Comparison of ENCODE assay signal across 19 cellular contexts in the genomic region with DNA sequence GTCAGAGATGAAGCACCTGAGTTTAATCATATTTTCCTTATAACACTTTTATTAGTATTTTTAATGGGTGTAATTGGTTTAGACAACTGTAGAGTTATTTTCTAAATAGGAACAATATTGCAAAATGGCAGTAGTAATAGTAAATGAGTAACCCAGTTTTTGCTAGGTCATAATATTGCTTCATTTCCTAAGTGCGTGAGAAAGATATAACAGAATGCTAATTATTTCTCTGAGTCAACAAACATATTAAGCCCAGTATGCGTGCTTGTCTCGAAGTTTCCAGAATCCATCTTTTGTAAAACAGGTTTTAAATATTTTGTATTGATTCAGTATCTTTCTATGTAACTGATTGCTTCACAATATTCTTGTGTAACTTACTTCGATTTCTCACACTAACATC.
DNase-seq lines count a peak whose midpoint lies in the region; ATAC-seq, FAIRE-seq and TF ChIP-seq lines count a peak whose summit lies in the region.
"Had no signal": no experiment of that assay in that cellular context is flagged by ENCODE, and none has a peak within 500 bp of the region (broad histone marks: within the 10 kb centered on the region; RNA-seq: fewer than 3 reads in every experiment).

No MANE protein-coding gene starts in this region.

- TF ChIP-seq POLR2A in HepG2 (IDR thresholded peaks at IDR 0.05; ENCODE audit: insufficient read depth in 1 of 2, low read depth in 2 of 2, low read length in 2 of 2), result no peak

- H2BK5ac ChIP-seq in H9 (ENCODE audit: insufficient read length, low read length), result no peak overlapping the region

- no peak overlapping the region for H3K18ac ChIP-seq in H9 (ENCODE audit: insufficient read length, low read depth, low read length)

- H3K79me2 ChIP-seq in HepG2 (ENCODE audit: insufficient read depth, low read length) (no peaks in the 10 kb centered on the region), H9 (ENCODE audit: insufficient read depth, low read length) (no peaks in the 10 kb centered on the region; the same call in 1 of the 2 replicates)

- H3K14ac ChIP-seq in H9 (ENCODE audit: insufficient read depth, low read length), result no peak overlapping the region

- in situ Hi-C loops in HepG2 (cut with HindIII; ENCODE audit: extremely low pct_ligation_motif_present, low pct_unique_long_range_greater_than_20kb), result no loop called here

- TF ChIP-seq CTCF in BJ (IDR thresholded peaks at IDR 0.05; ENCODE audit: insufficient read depth, low read depth, low read length) (no peak), cardiac fibroblast (IDR thresholded peaks at IDR 0.05; ENCODE audit: low read depth, low read length) (no peak), HepG2 (CRISPR knock-in tag; IDR thresholded peaks at IDR 0.05) (no peak), H9 (conservative IDR thresholded peaks at IDR 0.05) (no peak)

- no peak overlapping the region for H4K91ac ChIP-seq in H9 (ENCODE audit: insufficient read length, low read depth, low read length)

- no peak overlapping the region for H3K27ac Mint-ChIP-seq in H9
- H3K27ac Mint-ChIP-seq: activated CD8-positive, alpha-beta T cell treated with anti-CD3 and anti-CD28 coated beads, Interleukin-2, amount 10 ng/mL, durations not matched to agents 7 days and 5 days; B cell; effector memory CD8-positive, alpha-beta T cell; stimulated activated naive CD8-positive, alpha-beta T cell treated with anti-CD3 and anti-CD28 coated beads, Interleukin-15, amount 100 ng/mL, for 72 hours had no signal

- H2AK5ac ChIP-seq in H9 (ENCODE audit: insufficient read length, low read length), result no peak overlapping the region

- H2BK20ac ChIP-seq in H9 (ENCODE audit: low read depth, low read length, poor library complexity, severe bottlenecking), result no peak overlapping the region

- H3K27me3 ChIP-seq in BJ (ENCODE audit: control insufficient read depth, insufficient read depth, low read length) (no peaks in the 10 kb centered on the region), HepG2 (ENCODE audit: control insufficient read depth in 1 of 2, insufficient read depth in 2 of 2, low read length in 2 of 2) (no peaks in the 10 kb centered on the region), H9 (ENCODE audit: insufficient read depth, low read length) (no peaks in the 10 kb centered on the region)
- H3K27me3 ChIP-seq: vagina had no signal

- no peaks in the 10 kb centered on the region for H3K23me2 ChIP-seq in H9 (ENCODE audit: insufficient read length, low read depth, low read length, poor library complexity, severe bottlenecking)

- no peak overlapping the region for H3K27ac ChIP-seq in HepG2 (ENCODE audit: extremely low read length, insufficient read depth, low read length)
- H3K27ac ChIP-seq in H9 (ENCODE audit: insufficient read length, low read depth, low read length), result no peak overlapping the region
- H3K27ac ChIP-seq: vagina, WERI-Rb-1 had no signal

- intact Hi-C loops in HepG2 (cut with micrococcal nuclease; ENCODE audit: unreplicated experiment), result no loop called here
- intact Hi-C loops in cardiac septum (cut with DNase I), result no loop called here

- H3T11ph ChIP-seq in H9 (ENCODE audit: low read length), result no peak overlapping the region

- H3K9ac ChIP-seq in HepG2 (ENCODE audit: insufficient read depth, low read depth, low read length), result no peak overlapping the region
- H3K9ac ChIP-seq in H9 (ENCODE audit: extremely low read depth, insufficient read length, low read length), result no peak overlapping the region

- TF ChIP-seq EP300 in HepG2 (IDR thresholded peaks at IDR 0.05; ENCODE audit: low read depth in 2 of 2, low read length in 2 of 2) (no peak), HepG2 (CRISPR knock-in tag; IDR thresholded peaks at IDR 0.05; ENCODE audit: borderline replicate concordance) (no peak)

- no peak for TF ChIP-seq RAD21 in HepG2 (CRISPR knock-in tag; IDR thresholded peaks at IDR 0.05)

- H3K4me2 ChIP-seq in HepG2 (ENCODE audit: low read depth, low read length) (no peak overlapping the region), H9 (ENCODE audit: insufficient read depth, insufficient read length, low read length) (no peak overlapping the region)

- POLR2A ChIA-PET in BJ (lab: Charles Lee), result no interaction called here
- POLR2A ChIA-PET in HepG2 (lab: Yijun Ruan, JAX), result no interaction called here

- H4K5ac ChIP-seq in H9 (ENCODE audit: insufficient read length, low read depth, low read length), result no peak overlapping the region

- H3K4me3 ChIP-seq in BJ (ENCODE audit: low read depth, low read length), result no peak overlapping the region
- H3K4me3 ChIP-seq in cardiac fibroblast (replicated peaks in 1 of 2; ENCODE audit: low read depth in 2 of 2, low read length in 2 of 2), result no peak overlapping the region
- no peak overlapping the region for H3K4me3 ChIP-seq in HepG2 (replicated peaks in 1 of 3; ENCODE audit: insufficient read depth in 1 of 3, low read depth in 2 of 3, low read length in 3 of 3)
- H3K4me3 ChIP-seq: vagina had no signal

- H3K4me3 Mint-ChIP-seq in H9, result no peak overlapping the region
- H3K4me3 Mint-ChIP-seq: activated CD8-positive, alpha-beta T cell treated with anti-CD3 and anti-CD28 coated beads, Interleukin-2, amount 10 ng/mL, durations not matched to agents 7 days and 5 days; B cell; effector memory CD8-positive, alpha-beta T cell; neural crest cell; stimulated activated naive CD8-positive, alpha-beta T cell treated with anti-CD3 and anti-CD28 coated beads, Interleukin-15, amount 100 ng/mL, for 72 hours had no signal

- ATAC-seq in HepG2, result no peak
- ATAC-seq: activated CD8-positive, alpha-beta T cell treated with anti-CD3 and anti-CD28 coated beads, Interleukin-2, amount 10 ng/mL, durations not matched to agents 7 days and 5 days; effector memory CD8-positive, alpha-beta T cell; stimulated activated naive CD8-positive, alpha-beta T cell treated with anti-CD3 and anti-CD28 coated beads, Interleukin-15, amount 100 ng/mL, for 72 hours had no signal

- H3K4ac ChIP-seq in H9 (ENCODE audit: low read depth, low read length), result no peak overlapping the region

- H2BK120ac ChIP-seq in H9 (ENCODE audit: low read depth, low read length, poor library complexity, severe bottlenecking), result no peak overlapping the region

- H3K9me3 ChIP-seq in HepG2 (ENCODE audit: low read length), result no peaks in the 10 kb centered on the region
- no peaks in the 10 kb centered on the region for H3K9me3 ChIP-seq in H9 (ENCODE audit: control insufficient read depth, low read depth, low read length)
- H3K9me3 ChIP-seq: vagina had no signal

- no peak for FAIRE-seq in HepG2 (lab: Jason Lieb, UNC)

- no peak overlapping the region for H3K56ac ChIP-seq in H9 (ENCODE audit: insufficient read length, low read depth, low read length)

- no peak overlapping the region for H2BK15ac ChIP-seq in H9 (ENCODE audit: low read depth, low read length)

- H3K79me1 ChIP-seq in H9 (ENCODE audit: insufficient read depth, low read depth, low read length, poor library complexity, severe bottlenecking), result no peaks in the 10 kb centered on the region

- H3K9me3 Mint-ChIP-seq in H9, result no peaks in the 10 kb centered on the region
- H3K9me3 Mint-ChIP-seq: effector memory CD8-positive, alpha-beta T cell; neural crest cell; stimulated activated naive CD8-positive, alpha-beta T cell treated with anti-CD3 and anti-CD28 coated beads, Interleukin-15, amount 100 ng/mL, for 72 hours had no signal

- H3K4me1 ChIP-seq in HepG2 (ENCODE audit: insufficient read depth, low read length), result no peaks in the 10 kb centered on the region; the same call in 1 of the 2 replicates
- no peaks in the 10 kb centered on the region for H3K4me1 ChIP-seq in H9 (ENCODE audit: insufficient read depth, low read length)

- H4K20me1 ChIP-seq in HepG2 (ENCODE audit: insufficient read depth, low read length) (no peaks in the 10 kb centered on the region), H9 (ENCODE audit: control insufficient read depth, insufficient read depth, insufficient read length) (no peaks in the 10 kb centered on the region)

- CTCF ChIA-PET in BJ (lab: Yijun Ruan, JAX) (no interaction called here), HepG2 (lab: Yijun Ruan, JAX; ENCODE audit: low intra/inter-chr PET ratio, low total read pairs) (no interaction called here)

- H3K27me3 Mint-ChIP-seq in H9 (ENCODE audit: low read depth), result no peaks in the 10 kb centered on the region
- H3K27me3 Mint-ChIP-seq: effector memory CD8-positive, alpha-beta T cell; stimulated activated naive CD8-positive, alpha-beta T cell treated with anti-CD3 and anti-CD28 coated beads, Interleukin-15, amount 100 ng/mL, for 72 hours had no signal

- BruUV-seq in HepG2 (replicated peaks; lab: Mats Ljungman, UMichigan), result no TSS peak

- WGBS in HepG2 (ENCODE audit: low lambda C conversion rate), result 0% methylated on average over 4 of the region's 4 CpGs
- WGBS in H9 (ENCODE audit: extremely low coverage, insufficient read length, low lambda C conversion rate), result no CpG with 5 or more reads among the region's 4 CpGs

- H3K4me1 Mint-ChIP-seq in H9, result no peaks in the 10 kb centered on the region
- H3K4me1 Mint-ChIP-seq: B cell; stimulated activated naive CD8-positive, alpha-beta T cell treated with anti-CD3 and anti-CD28 coated beads, Interleukin-15, amount 100 ng/mL, for 72 hours had no signal

- H2AFZ ChIP-seq in HepG2 (ENCODE audit: low read length) (no peak overlapping the region), H9 (ENCODE audit: low read length) (no peak overlapping the region)

- no peak overlapping the region for H3K23ac ChIP-seq in H9 (ENCODE audit: insufficient read length, low read depth, low read length)

- no peak overlapping the region for H4K8ac ChIP-seq in H9 (replicated peaks; ENCODE audit: insufficient read length, low read depth, low read length)

- H3K36me3 Mint-ChIP-seq in H9 (ENCODE audit: insufficient read depth in 1 of 3, low read depth in 3 of 3), result no peaks in the 10 kb centered on the region

- H3K36me3 ChIP-seq in BJ (ENCODE audit: control insufficient read depth, insufficient read depth, low read length) (no peaks in the 10 kb centered on the region), HepG2 (replicated peaks in 1 of 2; ENCODE audit: control insufficient read depth in 1 of 2, insufficient read depth in 2 of 2, low read length in 2 of 2) (no peaks in the 10 kb centered on the region)
- H3K36me3 ChIP-seq: vagina, WERI-Rb-1 had no signal

- H2BK12ac ChIP-seq in H9 (ENCODE audit: insufficient read length, low read depth, low read length), result no peak overlapping the region

- DNase-seq in BJ (ENCODE audit: low read depth) (peak; percentile 62), NCI-H460 (ENCODE audit: extremely low read depth, low read depth) (peak; percentile 55), cardiac fibroblast (ENCODE audit: low read depth in 2 of 2) (peak; percentile 53 to 82), HepG2 (ENCODE audit: low spot score) (no peak), H9 (no peak), occipital lobe (lab: John Stamatoyannopoulos, UW) (no peak), cardiac septum (ENCODE audit: low spot score) (no peak), NCI-H345 (lab: John Stamatoyannopoulos, UW) (no peak)
- DNase-seq: activated CD8-positive, alpha-beta T cell treated with anti-CD3 and anti-CD28 coated beads, Interleukin-2, amount 10 ng/mL, durations not matched to agents 7 days and 5 days; effector memory CD8-positive, alpha-beta T cell; NCI-H1092 treated with DMSO at 0.1 percent for 48 hours; NCI-H748 treated with DMSO at 0.1 percent for 48 hours; RPMI8226; stimulated activated naive CD8-positive, alpha-beta T cell treated with anti-CD3 and anti-CD28 coated beads, Interleukin-15, amount 100 ng/mL, for 72 hours; T-helper 1 cell; WERI-Rb-1 had no signal

TF ChIP-seq in HepG2, 621 proteins besides CTCF, POLR2A, EP300 and RAD21 (continues in another document):
- TF ChIP-seq ZKSCAN8 (CRISPR knock-in tag; IDR thresholded peaks at IDR 0.05; ENCODE audit: borderline replicate concordance), result no peak

Comparison
In these comparisons a context has a peak if more than half of its experiments do, and no peak if none do; other contexts are left out.
1. DNase-seq: peak in BJ (single experiment), NCI-H460 (single experiment) and cardiac fibroblast (2 of 2); none in HepG2 (single experiment), H9 (single experiment), occipital lobe (single experiment), cardiac septum (single experiment) and NCI-H345 (single experiment).